In genomic region chr7:149760538-149760937, GRCh38 we compare ENCODE assay signal across 28 cellular contexts.
"Had no signal": no experiment of that assay in that cellular context is flagged by ENCODE, and none has a peak within 500 bp of the region (broad histone marks: within the 10 kb centered on the region; RNA-seq: fewer than 3 reads in every experiment).

No MANE protein-coding gene starts in this region.

- H3K4me1 ChIP-seq: colonic mucosa, esophagus muscularis mucosa, foreskin keratinocyte, gastrocnemius medialis, gastroesophageal sphincter had no signal

- H3K36me3 ChIP-seq: colonic mucosa, gastrocnemius medialis had no signal

- H3K27ac ChIP-seq: colonic mucosa, coronary artery, dorsolateral prefrontal cortex, epithelial cell of prostate, esophagus muscularis mucosa, esophagus squamous epithelium, foreskin keratinocyte, gastrocnemius medialis, gastroesophageal sphincter, heart left ventricle, heart right ventricle had no signal

- H3K9me3 ChIP-seq: colonic mucosa, esophagus muscularis mucosa, esophagus squamous epithelium, gastrocnemius medialis, gastroesophageal sphincter, heart left ventricle, heart right ventricle had no signal

- DNase-seq: colonic mucosa; cortex of kidney; dermis blood vessel endothelial cell; dorsolateral prefrontal cortex; effector CD4-positive, alpha-beta T cell; effector CD8-positive, alpha-beta T cell; effector memory CD4-positive, alpha-beta T cell; effector memory CD8-positive, alpha-beta T cell; endodermal cell; esophagus squamous epithelium; foreskin fibroblast; foreskin keratinocyte; foreskin melanocyte; gastrocnemius medialis; glutamatergic neuron; head of caudate nucleus; heart left ventricle; heart right ventricle had no signal

- H3K4me3 ChIP-seq: colonic mucosa, coronary artery, dorsolateral prefrontal cortex, esophagus muscularis mucosa, esophagus squamous epithelium, gastrocnemius medialis, gastroesophageal sphincter, heart left ventricle, heart right ventricle had no signal

- H3K4me3 Mint-ChIP-seq: dendritic cell treated with granulocyte-macrophage colony-stimulating factor and Interleukin-4, amounts not matched to agents 40 ng/mL and 50 ng/mL, for 4 days; effector memory CD8-positive, alpha-beta T cell; endodermal cell had no signal

- H3K27ac Mint-ChIP-seq: effector memory CD8-positive, alpha-beta T cell; endodermal cell had no signal

- ATAC-seq: effector memory CD8-positive, alpha-beta T cell; esophagus mucosa; foreskin keratinocyte; gastrocnemius medialis; gastroesophageal sphincter; heart left ventricle; heart right ventricle had no signal

- FAIRE-seq: colon, endometrium, endothelial cell of umbilical vein, frontal cortex had no signal
